Comparison of ENCODE assay signal across 23 cellular contexts in the genomic region with DNA sequence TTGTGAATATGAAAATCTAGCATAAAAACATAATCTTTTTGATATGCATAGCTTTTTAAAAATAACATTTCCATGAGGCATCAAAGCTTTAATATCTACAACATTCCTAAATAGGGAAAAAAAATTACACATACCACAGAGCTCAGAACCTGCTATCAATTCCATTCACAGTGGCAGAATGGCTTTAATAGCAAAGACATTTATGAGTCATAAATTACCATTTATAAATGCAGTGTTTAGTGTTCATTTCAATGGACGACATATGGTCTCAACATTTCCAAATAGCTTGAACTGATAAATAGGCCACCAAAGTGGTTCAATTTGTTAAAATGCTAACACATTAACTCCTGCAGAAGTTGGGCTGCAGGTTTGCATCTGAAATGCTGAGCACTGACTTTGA.
"Had no signal": no experiment of that assay in that cellular context is flagged by ENCODE, and none has a peak within 500 bp of the region (broad histone marks: within the 10 kb centered on the region; RNA-seq: fewer than 3 reads in every experiment).

No MANE protein-coding gene starts in this region.

- H3K4me3 Mint-ChIP-seq: activated B cell treated with CpG ODN at 0.5 μM for 24 hours; activated CD8-positive, alpha-beta T cell treated with anti-CD3 and anti-CD28 coated beads for 36 hours; activated naive CD4-positive, alpha-beta T cell treated with anti-CD3 and anti-CD28 coated beads, Interleukin-2, amount 50 U/mL, for 24 hours; activated T-cell treated with anti-CD3 and anti-CD28 coated beads, Interleukin-2, amount 50 U/mL, for 4 hours; dendritic cell treated with granulocyte-macrophage colony-stimulating factor and Interleukin-4, amounts not matched to agents 40 ng/mL and 50 ng/mL, for 4 days; naive thymus-derived CD8-positive, alpha-beta T cell; type B pancreatic cell had no signal

- H3K36me3 ChIP-seq: left lung, neutrophil, suprapubic skin had no signal

- H3K27ac ChIP-seq: left lung, neutrophil, parathyroid adenoma, suprapubic skin had no signal

- H3K36me3 Mint-ChIP-seq: activated naive CD4-positive, alpha-beta T cell treated with anti-CD3 and anti-CD28 coated beads, Interleukin-2, amount 50 U/mL, for 24 hours; naive thymus-derived CD8-positive, alpha-beta T cell; type B pancreatic cell had no signal

- H3K9ac ChIP-seq: parathyroid adenoma had no signal

- H3K9me3 Mint-ChIP-seq: activated B cell treated with CpG ODN at 0.5 μM for 24 hours; activated CD8-positive, alpha-beta T cell treated with anti-CD3 and anti-CD28 coated beads for 36 hours; dendritic cell treated with granulocyte-macrophage colony-stimulating factor and Interleukin-4, amounts not matched to agents 40 ng/mL and 50 ng/mL, for 4 days; type B pancreatic cell had no signal

- H2AFZ ChIP-seq: parathyroid adenoma had no signal

- ATAC-seq: activated CD8-positive, alpha-beta T cell treated with anti-CD3 and anti-CD28 coated beads for 36 hours; activated T-cell treated with anti-CD3 and anti-CD28 coated beads, Interleukin-2, amount 50 U/mL, for 4 hours; left lung; naive thymus-derived CD8-positive, alpha-beta T cell; stimulated activated naive CD8-positive, alpha-beta T cell treated with anti-CD3 and anti-CD28 coated beads, Interleukin-15, Interleukin-2, amounts not matched to agents 100 U/mL and 50 U/mL, for 24 hours had no signal

- H3K4me1 ChIP-seq: left lung, parathyroid adenoma, suprapubic skin had no signal

- H3K9me3 ChIP-seq: left lung, neutrophil, suprapubic skin had no signal

- H3K4me3 ChIP-seq: left lung, suprapubic skin had no signal

- H3K79me2 ChIP-seq: parathyroid adenoma had no signal

- H3K27me3 ChIP-seq: left lung, neutrophil, suprapubic skin had no signal

- H3K27ac Mint-ChIP-seq: activated B cell treated with CpG ODN at 0.5 μM for 24 hours; activated CD8-positive, alpha-beta T cell treated with anti-CD3 and anti-CD28 coated beads for 36 hours; activated naive CD4-positive, alpha-beta T cell treated with anti-CD3 and anti-CD28 coated beads, Interleukin-2, amount 50 U/mL, for 24 hours; dendritic cell treated with granulocyte-macrophage colony-stimulating factor and Interleukin-4, amounts not matched to agents 40 ng/mL and 50 ng/mL, for 4 days; naive thymus-derived CD8-positive, alpha-beta T cell; type B pancreatic cell had no signal

- H3K4me1 Mint-ChIP-seq: activated B cell treated with CpG ODN at 0.5 μM for 24 hours; activated naive CD4-positive, alpha-beta T cell treated with anti-CD3 and anti-CD28 coated beads, Interleukin-2, amount 50 U/mL, for 24 hours; naive thymus-derived CD8-positive, alpha-beta T cell had no signal

- DNase-seq: activated B cell treated with CpG ODN at 0.5 μM for 24 hours; activated CD4-positive, alpha-beta T cell treated with anti-CD3 and anti-CD28 coated beads for 48 hours; activated CD8-positive, alpha-beta T cell treated with anti-CD3 and anti-CD28 coated beads for 36 hours; activated effector memory CD4-positive, alpha-beta T cell treated with anti-CD3 and anti-CD28 coated beads, Interleukin-2, amount 50 U/mL, for 16 hours; activated T-cell treated with anti-CD3 and anti-CD28 coated beads, Interleukin-2, amount 50 U/mL, for 4 hours; cerebellar nuclear complex; effector memory CD4-positive, alpha-beta T cell; hypothalamus; kidney; left lung; naive thymus-derived CD8-positive, alpha-beta T cell; right cardiac atrium; small intestine; stimulated activated CD4-positive, alpha-beta T cell treated with anti-CD3 and anti-CD28 coated beads, Interleukin-4, amount 100 ng/mL, for 4 hours; stimulated activated CD8-positive, alpha-beta memory T cell treated with anti-CD3 and anti-CD28 coated beads, Interleukin-4, amount 100 ng/mL, for 48 hours; stimulated activated naive CD8-positive, alpha-beta T cell treated with anti-CD3 and anti-CD28 coated beads, Interleukin-15, Interleukin-2, amounts not matched to agents 100 U/mL and 50 U/mL, for 24 hours; T-helper 2 cell had no signal

- H3K27me3 Mint-ChIP-seq: activated B cell treated with CpG ODN at 0.5 μM for 24 hours; activated CD8-positive, alpha-beta T cell treated with anti-CD3 and anti-CD28 coated beads for 36 hours; activated naive CD4-positive, alpha-beta T cell treated with anti-CD3 and anti-CD28 coated beads, Interleukin-2, amount 50 U/mL, for 24 hours; dendritic cell treated with granulocyte-macrophage colony-stimulating factor and Interleukin-4, amounts not matched to agents 40 ng/mL and 50 ng/mL, for 4 days; type B pancreatic cell had no signal
